In genomic region chr20:38165966-38166706, GRCh38 we compare ENCODE assay signal across 13 cellular contexts. TPM values are rescaled to one million over a fixed set of nuclear protein-coding genes. Genes with fewer than 3 reads are reported as not detected.
DNase-seq lines count a peak whose midpoint lies in the region; ATAC-seq and TF ChIP-seq lines count a peak whose summit lies in the region.
"Had no signal": no experiment of that assay in that cellular context is flagged by ENCODE, and none has a peak within 500 bp of the region (broad histone marks: within the 10 kb centered on the region; RNA-seq: fewer than 3 reads in every experiment).

No MANE protein-coding gene starts in this region.

- CTCF ChIA-PET in PC-9 (lab: Charles Lee) = interaction anchor here (0.6 to 1.0 kb wide), 5 partner anchors 9 to 354 kb away, joined by 3 to 10 read pairs (median 8); no protein-coding TSS in a partner anchor

- peaks cover 35% of the 10 kb centered on the region for H4K20me1 ChIP-seq in PC-9 (ENCODE audit: insufficient read depth)

- H3K4me3 ChIP-seq in PC-9 = no peak overlapping the region
- no peak overlapping the region for H3K4me3 ChIP-seq in choroid plexus epithelial cell (ENCODE audit: low read depth, low read length)
- no peak overlapping the region for H3K4me3 ChIP-seq in tibial artery

- TF ChIP-seq CTCF in PC-9 (conservative IDR thresholded peaks at IDR 0.05) = no peak
- TF ChIP-seq CTCF in choroid plexus epithelial cell (conservative IDR thresholded peaks at IDR 0.05; ENCODE audit: low read depth, low read length) = no peak
- TF ChIP-seq CTCF in tibial artery (IDR thresholded peaks at IDR 0.05) = no peak

- H3F3A ChIP-seq in PC-9 (ENCODE audit: insufficient read depth, low read depth) = peaks cover 67% of the 10 kb centered on the region

- BruUV-seq in PC-9 (replicated peaks; lab: Mats Ljungman, UMichigan) = no TSS peak

- H3K36me3 ChIP-seq in PC-9 (ENCODE audit: low read depth) (peaks cover 32% of the 10 kb centered on the region), tibial artery (peaks cover 1 to 6% (median 2%) of the 10 kb centered on the region in 3 donors)
- H3K36me3 ChIP-seq: left lung had no signal

- H3K9me3 ChIP-seq in PC-9 (ENCODE audit: insufficient read depth, low read depth) = no peaks in the 10 kb centered on the region
- no peaks in the 10 kb centered on the region for H3K9me3 ChIP-seq in tibial artery
- H3K9me3 ChIP-seq: left lung, MG63 had no signal

- H3K4me1 ChIP-seq in PC-9 (replicated peaks; ENCODE audit: insufficient read depth) (peaks cover 75% of the 10 kb centered on the region), tibial artery (peaks cover 0 to 90% (median 62%) of the 10 kb centered on the region in 4 donors)

- no peak for ATAC-seq in GM18498 (IDR thresholded peaks at IDR 0.05; ENCODE audit: unreplicated experiment)

- no peaks in the 10 kb centered on the region for H3K9me2 ChIP-seq in PC-9 (ENCODE audit: insufficient read depth)

- POLR2A ChIA-PET in PC-9 (lab: Charles Lee; ENCODE audit: unreplicated experiment) = interaction anchor here (0.6 kb wide), 1 partner anchor 1212 kb away, joined by 5 read pairs; no protein-coding TSS in a partner anchor

- H3K79me2 ChIP-seq in PC-9 (ENCODE audit: low read depth) = peaks cover 45% of the 10 kb centered on the region
- H3K79me2 ChIP-seq: parathyroid adenoma had no signal

- DNase-seq in PC-9 (no peak), choroid plexus epithelial cell (ENCODE audit: low read depth) (peak; percentile 66), lung microvascular endothelial cell (ENCODE audit: low read depth in 2 of 2) (peak; percentile 37 to 78), tibial artery (peak in 1 of 2 donors; percentile 59), head of caudate nucleus (no peak), NCI-H510A treated with DMSO at 0.1 percent for 48 hours (lab: John Stamatoyannopoulos, UW) (no peak)
- DNase-seq: cortex of kidney, NCI-H2171 treated with DMSO at 0.1 percent for 48 hours had no signal

- H3K4me2 ChIP-seq in PC-9 = peak overlapping the region; percentile 60

- no peak overlapping the region for H2AFZ ChIP-seq in PC-9

- H3K27me3 ChIP-seq in PC-9 (ENCODE audit: insufficient read depth, low read depth) = no peaks in the 10 kb centered on the region
- H3K27me3 ChIP-seq in tibial artery = no peaks in the 10 kb centered on the region
- H3K27me3 ChIP-seq: left lung, MG63 had no signal

- no peak overlapping the region for H3K27ac ChIP-seq in PC-9
- peak overlapping the region; percentile 84 to 89 for H3K27ac ChIP-seq in tibial artery
- H3K27ac ChIP-seq: HL-60, parathyroid adenoma had no signal

- intact Hi-C loops in PC-9 (cut with micrococcal nuclease; ENCODE audit: unreplicated experiment) (loop anchor here (1.0 to 10.0 kb wide), 9 partner anchors 32 to 601 kb away; partner anchors contain the start of gene VSTM2L), tibial artery (cut with DNase I; ENCODE audit: low total_unique reads) (loop anchor here (5.0 kb wide), 1 partner anchor 94 kb away; no protein-coding TSS in a partner anchor), head of caudate nucleus (cut with DNase I) (no loop called here)

RNA-seq across cellular contexts. Expression of gene TGM2, which starts 1.1 kb away (rescaled TPM):
- total RNA-seq in PC-9 (2021) (286 and 333 TPM in 2 replicates), lung microvascular endothelial cell (273 and 343 TPM in 2 replicates)

Comparison
In these comparisons a context has a peak if more than half of its experiments do, and no peak if none do; other contexts are left out.
1. DNase-seq: peak in choroid plexus epithelial cell (single experiment) and lung microvascular endothelial cell (2 of 2); none in PC-9 (0 of 2), head of caudate nucleus (0 of 42) and NCI-H510A treated with DMSO at 0.1 percent for 48 hours (single experiment).